In genomic region chr10:3668276-3668960, GRCh38 we compare ENCODE assay signal across 8 cellular contexts.
DNase-seq lines count a peak whose midpoint lies in the region; ATAC-seq and TF ChIP-seq lines count a peak whose summit lies in the region.

No MANE protein-coding gene starts in this region.

- no peaks in the 10 kb centered on the region for H4K20me1 ChIP-seq in neural progenitor cell (ENCODE audit: low read depth)

- H3K36me3 Mint-ChIP-seq in activated CD4-positive, alpha-beta T cell treated with anti-CD3 and anti-CD28 coated beads, Interleukin-2, amount 10 ng/mL, durations not matched to agents 24 days and 14 days (ENCODE audit: low read depth) = no peaks in the 10 kb centered on the region
- H3K36me3 Mint-ChIP-seq in effector memory CD8-positive, alpha-beta T cell (ENCODE audit: insufficient read depth) = peaks cover 3% of the 10 kb centered on the region
- H3K36me3 Mint-ChIP-seq in neural progenitor cell = peaks cover 2% of the 10 kb centered on the region

- intact Hi-C loops in activated CD4-positive, alpha-beta T cell treated with anti-CD3 and anti-CD28 coated beads, Interleukin-2, amount 10 ng/mL, durations not matched to agents 24 days and 14 days (cut with micrococcal nuclease) = loop anchor here (2.0 to 5.0 kb wide), 5 partner anchors 16 to 436 kb away; no protein-coding TSS in a partner anchor
- intact Hi-C loops in uterus (cut with DNase I; ENCODE audit: low total_unique reads) = no loop called here

- no peak overlapping the region for H3K27ac ChIP-seq in neural progenitor cell
- no peak overlapping the region for H3K27ac ChIP-seq in uterus

- TF ChIP-seq CTCF in neural progenitor cell (IDR thresholded peaks at IDR 0.05) = no peak
- TF ChIP-seq CTCF in uterus (IDR thresholded peaks at IDR 0.05) = no peak

- H3K4me3 Mint-ChIP-seq in activated CD4-positive, alpha-beta T cell treated with anti-CD3 and anti-CD28 coated beads, Interleukin-2, amount 10 ng/mL, durations not matched to agents 24 days and 14 days = peak overlapping the region; percentile 86
- peak overlapping the region; percentile 83 for H3K4me3 Mint-ChIP-seq in effector memory CD8-positive, alpha-beta T cell
- H3K4me3 Mint-ChIP-seq in neural progenitor cell = peak overlapping the region; percentile 38

- H3K9me3 ChIP-seq in neural progenitor cell (ENCODE audit: low read depth) (no peaks in the 10 kb centered on the region), uterus (no peaks in the 10 kb centered on the region)

- no peak overlapping the region for H3K9ac ChIP-seq in neural progenitor cell

- H3K4me1 ChIP-seq in neural progenitor cell (no peaks in the 10 kb centered on the region), uterus (no peaks in the 10 kb centered on the region)

- no peak for TF ChIP-seq POLR2A in uterus (IDR thresholded peaks at IDR 0.05)

- peaks cover 2% of the 10 kb centered on the region for H3K27me3 Mint-ChIP-seq in activated CD4-positive, alpha-beta T cell treated with anti-CD3 and anti-CD28 coated beads, Interleukin-2, amount 10 ng/mL, durations not matched to agents 24 days and 14 days
- no peaks in the 10 kb centered on the region for H3K27me3 Mint-ChIP-seq in effector memory CD8-positive, alpha-beta T cell
- no peaks in the 10 kb centered on the region for H3K27me3 Mint-ChIP-seq in neural progenitor cell (ENCODE audit: insufficient read depth, low read depth)

- no peaks in the 10 kb centered on the region for H3K79me2 ChIP-seq in neural progenitor cell (ENCODE audit: low read depth)

- H3K27ac Mint-ChIP-seq in activated CD4-positive, alpha-beta T cell treated with anti-CD3 and anti-CD28 coated beads, Interleukin-2, amount 10 ng/mL, durations not matched to agents 24 days and 14 days = peak overlapping the region; percentile 92
- H3K27ac Mint-ChIP-seq in effector memory CD8-positive, alpha-beta T cell = peak overlapping the region; percentile 93 to 94
- H3K27ac Mint-ChIP-seq in neural progenitor cell = peak overlapping the region; percentile 94

- peak overlapping the region; percentile 39 for H3K4me2 ChIP-seq in neural progenitor cell

- peak; percentile 93 for ATAC-seq in effector memory CD8-positive, alpha-beta T cell (replicated peaks)
- no peak for ATAC-seq in HG02763 (IDR thresholded peaks at IDR 0.05; ENCODE audit: unreplicated experiment)
- no peak for ATAC-seq in HG03342 (IDR thresholded peaks at IDR 0.05; ENCODE audit: unreplicated experiment)

- H3F3A ChIP-seq in neural progenitor cell (ENCODE audit: low read depth) = no peaks in the 10 kb centered on the region

- H3K27me3 ChIP-seq in neural progenitor cell (no peaks in the 10 kb centered on the region), uterus (no peaks in the 10 kb centered on the region)

- DNase-seq in HK-2 (ENCODE audit: unreplicated experiment) (peak; percentile 3), neural progenitor cell (ENCODE audit: low spot score) (peak; percentile 48), uterus (peak; percentile 55 to 69), SW480 (ENCODE audit: low spot score) (no peak)
- DNase-seq in activated CD4-positive, alpha-beta T cell treated with anti-CD3 and anti-CD28 coated beads, Interleukin-2, amount 10 ng/mL, durations not matched to agents 24 days and 14 days = peak; percentile 89
- peak; percentile 57 to 63 (median 61) for DNase-seq in effector memory CD8-positive, alpha-beta T cell

- peak overlapping the region; percentile 84 for H2AFZ ChIP-seq in neural progenitor cell (replicated peaks)

- no peak overlapping the region for H3K4me3 ChIP-seq in neural progenitor cell
- H3K4me3 ChIP-seq in uterus = no peak overlapping the region

- H3K9me3 Mint-ChIP-seq in activated CD4-positive, alpha-beta T cell treated with anti-CD3 and anti-CD28 coated beads, Interleukin-2, amount 10 ng/mL, durations not matched to agents 24 days and 14 days = no peaks in the 10 kb centered on the region
- no peaks in the 10 kb centered on the region for H3K9me3 Mint-ChIP-seq in effector memory CD8-positive, alpha-beta T cell
- H3K9me3 Mint-ChIP-seq in neural progenitor cell = no peaks in the 10 kb centered on the region

- H3K4me1 Mint-ChIP-seq in activated CD4-positive, alpha-beta T cell treated with anti-CD3 and anti-CD28 coated beads, Interleukin-2, amount 10 ng/mL, durations not matched to agents 24 days and 14 days = peaks cover 34% of the 10 kb centered on the region
- peaks cover 30 to 34% of the 10 kb centered on the region in 2 donors for H3K4me1 Mint-ChIP-seq in effector memory CD8-positive, alpha-beta T cell (ENCODE audit: low read depth in 2 of 2)
- H3K4me1 Mint-ChIP-seq in neural progenitor cell = peaks cover 21% of the 10 kb centered on the region

- no peaks in the 10 kb centered on the region for H3K36me3 ChIP-seq in neural progenitor cell
- no peaks in the 10 kb centered on the region for H3K36me3 ChIP-seq in uterus
